ENCODE assay signal across 8 cellular contexts in genomic region chr19:3034845-3035541, GRCh38. TPM values are rescaled to one million over a fixed set of nuclear protein-coding genes. Genes with fewer than 3 reads are reported as not detected.
A peak's percentile ranks its signal among the peaks of the same experiment; 100 is the strongest.
DNase-seq lines count a peak whose midpoint lies in the region; ATAC-seq and TF ChIP-seq lines count a peak whose summit lies in the region.

No MANE protein-coding gene starts in this region.

- in situ Hi-C loops in brain microvascular endothelial cell (cut with HindIII; ENCODE audit: low pct_ligation_motif_present, low sequenced_read_pairs): no loop called here

- TF ChIP-seq CTCF in A673 (conservative IDR thresholded peaks at IDR 0.05; ENCODE audit: low read depth, low read length): no peak
- no peak for TF ChIP-seq CTCF in brain microvascular endothelial cell (IDR thresholded peaks at IDR 0.05; ENCODE audit: low read depth, low read length, missing control alignments)
- no peak for TF ChIP-seq CTCF in left lung (IDR thresholded peaks at IDR 0.05)

- H3K9me3 ChIP-seq in A673 (ENCODE audit: low read depth, low read length, poor library complexity, severe bottlenecking) (no peaks in the 10 kb centered on the region), left lung (no peaks in the 10 kb centered on the region)

- H3K36me3 ChIP-seq in A673 (ENCODE audit: insufficient read depth, low read length, poor library complexity, severe bottlenecking) (no peaks in the 10 kb centered on the region), brain microvascular endothelial cell (replicated peaks) (no peaks in the 10 kb centered on the region), left lung (no peaks in the 10 kb centered on the region)

- H3K27ac ChIP-seq in A673 (ENCODE audit: low read depth, low read length, poor library complexity, severe bottlenecking) (peak overlapping the region; percentile 87), brain microvascular endothelial cell (no peak overlapping the region), left lung (peak overlapping the region; percentile 81 to 90)

- DNase-seq in A673 (ENCODE audit: low spot score) (no peak), RKO (ENCODE audit: low spot score) (peak; percentile 78), brain microvascular endothelial cell (no peak), left lung (peak in 1 of 2 donors; percentile 58), activated gamma-delta T cell treated with Interleukin-2 at 50 U/mL for 16 hours (no peak)
- DNase-seq in stimulated activated naive CD4-positive, alpha-beta T cell treated with Interleukin-2 at 50 U/mL for 16 hours (lab: John Stamatoyannopoulos, UW): peak; percentile 18

- CTCF ChIA-PET in A673 (lab: Charles Lee): interaction anchor here (0.6 kb wide), 2 partner anchors 10 to 69 kb away, joined by 3 to 4 read pairs; no protein-coding TSS in a partner anchor

- H3K4me3 ChIP-seq in A673 (ENCODE audit: low read depth, low read length, poor library complexity, severe bottlenecking) (peak overlapping the region; percentile 58), brain microvascular endothelial cell (ENCODE audit: low read depth, low read length) (peak overlapping the region; percentile 60), left lung (peak overlapping the region; percentile 35 to 51)

- peaks cover 4% of the 10 kb centered on the region for H3K27me3 ChIP-seq in A673 (replicated peaks; ENCODE audit: insufficient read depth, low read depth, low read length, poor library complexity)
- H3K27me3 ChIP-seq in brain microvascular endothelial cell (replicated peaks): peaks cover 22% of the 10 kb centered on the region
- H3K27me3 ChIP-seq in left lung: peaks cover 0 to 25% of the 10 kb centered on the region in 2 donors

- POLR2A ChIA-PET in A673 (lab: Charles Lee; ENCODE audit: low non-redundant PET): no interaction called here

- peaks cover 16% of the 10 kb centered on the region for H3K4me1 ChIP-seq in A673 (ENCODE audit: insufficient read depth, low read length, poor library complexity, severe bottlenecking)
- H3K4me1 ChIP-seq in left lung: peaks cover 8 to 21% of the 10 kb centered on the region in 2 donors

- intact Hi-C loops in A673 (cut with micrococcal nuclease; ENCODE audit: unreplicated experiment) (loop anchor here (5.0 kb wide), 1 partner anchor 53 kb away; no protein-coding TSS in a partner anchor), left lung (cut with DNase I) (no loop called here)

- ATAC-seq in GM18909 (IDR thresholded peaks at IDR 0.05; ENCODE audit: poor library complexity, unreplicated experiment) (peak; percentile 9), left lung (peak; percentile 8), GM18873 (IDR thresholded peaks at IDR 0.05; ENCODE audit: low FRiP score, unreplicated experiment) (no peak)

- no TSS peak for BruUV-seq in A673 (replicated peaks; lab: Mats Ljungman, UMichigan)

RNA-seq across cellular contexts. Expression of gene TLE2, which starts 5.9 kb away (rescaled TPM):
- total RNA-seq in A673 (2021): 10.8 and 18.3 TPM in 2 replicates
- total RNA-seq in left lung: 10 to 100 TPM; 35.2 to 70.5 TPM

RNA-seq across cellular contexts. Expression of gene TLE5, which starts 27.3 kb away (rescaled TPM):
- 360 and 397 TPM in 2 replicates for total RNA-seq in A673 (2021)
- total RNA-seq in left lung: 100 to 1,000 TPM; 335 to 409 TPM

RNA-seq across cellular contexts. Expression of gene TLE6, which starts 57.6 kb away (rescaled TPM):
- 1.1 TPM in 1 of 2 replicates, not detected in the other for total RNA-seq in A673 (2021)
- total RNA-seq in left lung: 1 to 10 TPM; 3.3 to 6.9 TPM

RNA-seq across cellular contexts. Expression of gene GNA11, which starts 59.2 kb away (rescaled TPM):
- total RNA-seq in A673 (2021) (61.6 and 64.3 TPM in 2 replicates), left lung (10 to 100 TPM; 57.2 to 59.9 TPM)

Comparison
In these comparisons a context has a peak if more than half of its experiments do, and no peak if none do; other contexts are left out.
1. DNase-seq: peak in RKO (single experiment) and stimulated activated naive CD4-positive, alpha-beta T cell treated with Interleukin-2 at 50 U/mL for 16 hours (single experiment); none in A673 (single experiment), brain microvascular endothelial cell (single experiment) and activated gamma-delta T cell treated with Interleukin-2 at 50 U/mL for 16 hours (single experiment).
2. Peak in every context shown above with its lines, with median percentiles within 50 percentile points of each other: H3K4me3 ChIP-seq.